In the genomic region with DNA sequence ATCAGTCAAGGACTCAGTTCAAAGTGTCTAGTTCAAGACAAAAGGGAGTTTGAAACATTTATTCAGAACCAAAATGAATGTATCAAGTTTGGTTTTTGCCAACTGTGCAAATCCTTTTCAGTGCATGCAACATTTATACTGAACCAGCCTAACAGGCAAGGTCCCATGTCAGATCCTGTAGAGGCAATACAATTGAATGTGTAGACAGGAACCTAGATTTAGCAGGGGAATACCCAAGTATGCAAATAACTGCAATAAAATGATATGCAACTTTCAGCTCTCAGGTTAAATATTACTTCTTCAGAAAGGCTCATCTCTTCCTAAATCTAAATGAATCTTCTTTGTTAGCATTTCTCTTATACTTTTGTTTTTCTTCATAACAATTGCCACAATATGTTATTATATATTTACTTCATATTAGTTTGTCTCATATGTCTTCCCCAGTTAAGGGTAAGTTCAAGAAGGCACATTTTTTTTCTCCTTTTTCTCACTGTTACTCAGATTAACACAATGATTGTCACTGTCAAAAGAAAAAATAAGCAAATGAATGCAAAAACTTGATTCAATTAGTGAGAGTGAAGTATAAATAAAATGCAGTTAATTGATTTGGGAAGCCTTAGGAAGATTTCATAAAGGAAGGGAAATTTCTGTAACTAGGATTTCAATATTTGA, we compare ENCODE assay signal across 12 cellular contexts.
DNase-seq lines count a peak whose midpoint lies in the region; ATAC-seq and TF ChIP-seq lines count a peak whose summit lies in the region.
"Had no signal": no experiment of that assay in that cellular context is flagged by ENCODE, and none has a peak within 500 bp of the region (broad histone marks: within the 10 kb centered on the region; RNA-seq: fewer than 3 reads in every experiment).

No MANE protein-coding gene starts in this region.

- H3K36me3 Mint-ChIP-seq in type B pancreatic cell: no peaks in the 10 kb centered on the region

- H3K27ac Mint-ChIP-seq in type B pancreatic cell: no peak overlapping the region
- H3K27ac Mint-ChIP-seq: stimulated activated naive CD8-positive, alpha-beta T cell treated with anti-CD3 and anti-CD28 coated beads, Interleukin-15, Interleukin-2, amounts not matched to agents 100 ng/mL and 50 ng/mL, for 24 hours had no signal

- H3K4me1 Mint-ChIP-seq in type B pancreatic cell (ENCODE audit: unreplicated experiment): no peaks in the 10 kb centered on the region

- DNase-seq in germinal center (ENCODE audit: low spot score) (peak; percentile 22), NCI-H2171 (lab: John Stamatoyannopoulos, UW) (no peak), epidermal melanocyte (ENCODE audit: insufficient read length, low spot score) (no peak), SKM-1 (lab: John Stamatoyannopoulos, UW; ENCODE audit: unreplicated experiment) (no peak), type B pancreatic cell (ENCODE audit: extremely low spot score, unreplicated experiment) (no peak)
- DNase-seq: activated T-cell treated with anti-CD3 and anti-CD28 coated beads, Interleukin-2, amount 50 U/mL, for 1 hour; EL; NCI-H1930 had no signal

- H3K9me3 Mint-ChIP-seq in type B pancreatic cell: no peaks in the 10 kb centered on the region

- H3K27me3 Mint-ChIP-seq in type B pancreatic cell: no peaks in the 10 kb centered on the region
- H3K27me3 Mint-ChIP-seq: stimulated activated naive CD8-positive, alpha-beta T cell treated with anti-CD3 and anti-CD28 coated beads, Interleukin-15, Interleukin-2, amounts not matched to agents 100 ng/mL and 50 ng/mL, for 24 hours had no signal

- ATAC-seq in GM18867 (IDR thresholded peaks at IDR 0.05; ENCODE audit: unreplicated experiment) (peak; percentile 87), GM21529 (IDR thresholded peaks at IDR 0.05; ENCODE audit: unreplicated experiment) (peak; percentile 94), HG03175 (IDR thresholded peaks at IDR 0.05; ENCODE audit: unreplicated experiment) (peak; percentile 90)

- no peak overlapping the region for H3K4me3 Mint-ChIP-seq in type B pancreatic cell
- H3K4me3 Mint-ChIP-seq: stimulated activated naive CD8-positive, alpha-beta T cell treated with anti-CD3 and anti-CD28 coated beads, Interleukin-15, Interleukin-2, amounts not matched to agents 100 ng/mL and 50 ng/mL, for 24 hours had no signal

- no peak for TF ChIP-seq CTCF in type B pancreatic cell (conservative IDR thresholded peaks at IDR 0.05)
